Comparison of ENCODE assay signal across 10 cellular contexts in the genomic region with DNA sequence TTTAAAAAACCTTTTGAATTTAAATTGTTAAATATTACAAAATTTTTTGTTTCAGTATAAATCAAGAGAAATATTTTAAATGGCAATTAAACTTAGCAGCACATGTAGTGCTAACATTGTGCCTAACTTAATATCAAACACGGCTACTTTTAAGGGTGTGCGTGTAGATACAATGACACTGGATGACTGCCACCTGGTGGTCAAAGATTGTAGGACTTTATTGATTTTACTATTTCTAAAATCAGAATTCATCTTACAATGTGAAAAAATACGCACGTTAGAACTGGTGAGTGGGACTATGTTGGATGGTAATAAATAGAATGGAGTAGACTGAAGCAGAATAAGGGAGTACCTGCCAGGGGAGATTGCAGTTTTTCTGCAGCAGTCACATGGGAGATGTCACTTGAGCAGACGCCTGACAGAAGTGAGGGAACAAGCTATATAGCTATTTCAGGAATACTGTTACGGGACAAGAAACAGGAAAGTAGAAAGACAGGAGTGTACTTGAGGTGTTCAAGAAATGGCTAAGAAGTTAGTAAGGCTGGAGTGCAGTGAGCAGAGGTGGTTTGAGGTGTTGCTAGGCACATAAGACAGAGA. TPM values are rescaled to one million over a fixed set of nuclear protein-coding genes. Genes with fewer than 3 reads are reported as not detected.
DNase-seq lines count a peak whose midpoint lies in the region; ATAC-seq and TF ChIP-seq lines count a peak whose summit lies in the region.
"Had no signal": no experiment of that assay in that cellular context is flagged by ENCODE, and none has a peak within 500 bp of the region (broad histone marks: within the 10 kb centered on the region; RNA-seq: fewer than 3 reads in every experiment).

No MANE protein-coding gene starts in this region.

- H3K36me3 Mint-ChIP-seq in CD4-positive, alpha-beta memory T cell: peaks cover under 1 to 4% of the 10 kb centered on the region in 2 donors

- peak in 4 of 5 donors; percentile 47 to 53 (median 48) for DNase-seq in CD4-positive, alpha-beta memory T cell
- DNase-seq in GM20000 (ENCODE audit: low spot score): peak; percentile 35
- DNase-seq in NCI-H526 treated with DMSO at 0.1 percent for 48 hours (lab: John Stamatoyannopoulos, UW): peak; percentile 45
- peak; percentile 33 for DNase-seq in activated naive CD4-positive, alpha-beta T cell treated with Interleukin-2 at 50 U/mL for 16 hours
- peak; percentile 52 for DNase-seq in glomerular endothelial cell (ENCODE audit: extremely low read depth, low read depth, low spot score)
- peak; percentile 53 for DNase-seq in prostate gland (ENCODE audit: low spot score)
- DNase-seq in occipital lobe (lab: John Stamatoyannopoulos, UW): no peak

- H3K4me1 Mint-ChIP-seq in CD4-positive, alpha-beta memory T cell: peaks cover 0 to 7% (median 5%) of the 10 kb centered on the region in 4 donors

- H3K36me3 ChIP-seq in CD4-positive, alpha-beta memory T cell (ENCODE audit: insufficient read depth, low read length): no peaks in the 10 kb centered on the region
- no peaks in the 10 kb centered on the region for H3K36me3 ChIP-seq in prostate gland

- TF ChIP-seq POLR2A in prostate gland (IDR thresholded peaks at IDR 0.05): no peak

- intact Hi-C loops in CD4-positive, alpha-beta memory T cell (cut with micrococcal nuclease): loop anchor here (1.0 to 5.0 kb wide), 5 partner anchors 51 to 479 kb away; a partner anchor contains a TSS
- intact Hi-C loops in prostate gland (cut with DNase I): loop anchor here (2.0 to 5.0 kb wide), 2 partner anchors 65 to 321 kb away; no protein-coding TSS in a partner anchor

- H3K27ac ChIP-seq in CD4-positive, alpha-beta memory T cell (ENCODE audit: low read depth, low read length): no peak overlapping the region
- no peak overlapping the region for H3K27ac ChIP-seq in prostate gland

- H3K4me3 ChIP-seq in CD4-positive, alpha-beta memory T cell (ENCODE audit: low read length in 2 of 2): no peak overlapping the region
- no peak overlapping the region for H3K4me3 ChIP-seq in prostate gland

- CTCF ChIA-PET in CD4-positive, alpha-beta memory T cell (lab: Charles Lee; ENCODE audit: partially characterized antibody): interaction anchor here (0.6 to 13.0 kb wide), 15 partner anchors 11 to 478 kb away, joined by 3 to 229 read pairs (median 5); no protein-coding TSS in a partner anchor

- peak overlapping the region in 2 of 7 donors; percentile 12 to 44 for H3K27ac Mint-ChIP-seq in CD4-positive, alpha-beta memory T cell
- H3K27ac Mint-ChIP-seq: T-helper 1 cell treated with Interleukin-12 subunit alpha and Interleukin-12 subunit beta and Interleukin-4 antibody, amounts not matched to agents 30 μg/mL and 1 μg/mL, for 36 hours had no signal

- TF ChIP-seq CTCF in GM20000 (IDR thresholded peaks at IDR 0.05; ENCODE audit: extremely low read depth, missing control alignments) (peak; percentile 24), prostate gland (IDR thresholded peaks at IDR 0.05) (peak; percentile 69 to 95 (median 86))

- H3K4me3 Mint-ChIP-seq in CD4-positive, alpha-beta memory T cell: no peak overlapping the region
- H3K4me3 Mint-ChIP-seq: stimulated activated naive CD8-positive, alpha-beta T cell treated with anti-CD3 and anti-CD28 coated beads, Interleukin-15, amount 100 ng/mL, for 72 hours; T-helper 1 cell treated with Interleukin-12 subunit alpha and Interleukin-12 subunit beta and Interleukin-4 antibody, amounts not matched to agents 30 μg/mL and 1 μg/mL, for 36 hours had no signal

- ATAC-seq in GM18868 (IDR thresholded peaks at IDR 0.05; ENCODE audit: unreplicated experiment): no peak
- ATAC-seq: stimulated activated naive CD8-positive, alpha-beta T cell treated with anti-CD3 and anti-CD28 coated beads, Interleukin-15, amount 100 ng/mL, for 72 hours had no signal

- POLR2A ChIA-PET in CD4-positive, alpha-beta memory T cell (lab: Charles Lee; ENCODE audit: partially characterized antibody): interaction anchor here (1.7 kb wide), 2 partner anchors 54 to 65 kb away, joined by 4 to 8 read pairs; no protein-coding TSS in a partner anchor

- H3K4me1 ChIP-seq in CD4-positive, alpha-beta memory T cell (ENCODE audit: insufficient read depth, low read length): no peaks in the 10 kb centered on the region
- H3K4me1 ChIP-seq in prostate gland (replicated peaks): peaks cover 8% of the 10 kb centered on the region

- H3K27me3 Mint-ChIP-seq in CD4-positive, alpha-beta memory T cell: no peaks in the 10 kb centered on the region
- H3K27me3 Mint-ChIP-seq: stimulated activated naive CD8-positive, alpha-beta T cell treated with anti-CD3 and anti-CD28 coated beads, Interleukin-15, amount 100 ng/mL, for 72 hours had no signal

- H3K9me3 Mint-ChIP-seq in CD4-positive, alpha-beta memory T cell: no peaks in the 10 kb centered on the region
- H3K9me3 Mint-ChIP-seq: stimulated activated naive CD8-positive, alpha-beta T cell treated with anti-CD3 and anti-CD28 coated beads, Interleukin-15, amount 100 ng/mL, for 72 hours; T-helper 1 cell treated with Interleukin-12 subunit alpha and Interleukin-12 subunit beta and Interleukin-4 antibody, amounts not matched to agents 30 μg/mL and 1 μg/mL, for 36 hours had no signal

- WGBS in prostate gland: 36% methylated on average over 6 of the region's 6 CpGs

- H3K27me3 ChIP-seq in CD4-positive, alpha-beta memory T cell (ENCODE audit: insufficient read depth, low read length): no peaks in the 10 kb centered on the region
- H3K27me3 ChIP-seq in prostate gland (replicated peaks; ENCODE audit: insufficient read depth): no peaks in the 10 kb centered on the region

- no peaks in the 10 kb centered on the region for H3K9me3 ChIP-seq in CD4-positive, alpha-beta memory T cell (ENCODE audit: control insufficient read depth in 1 of 2, low read length in 2 of 2)
- H3K9me3 ChIP-seq in prostate gland: no peaks in the 10 kb centered on the region

RNA-seq across cellular contexts. Expression of a gene that starts 52.9 kb away (rescaled TPM):
- total RNA-seq in CD4-positive, alpha-beta memory T cell: 10 to 100 TPM; 22.0 to 32.2 TPM
- polyA plus RNA-seq in CD4-positive, alpha-beta memory T cell: 10 to 100 TPM; 11.2 to 20.5 TPM
- total RNA-seq in glomerular endothelial cell: 32.1 and 44.7 TPM in 2 replicates
- total RNA-seq in prostate gland: 10 to 100 TPM; 13.9 to 25.2 TPM
- total RNA-seq in occipital lobe: 38.1 TPM
